ENCODE assay signal across 9 cellular contexts in genomic region chr12:47829584-47829983, GRCh38. TPM values are rescaled to one million over a fixed set of nuclear protein-coding genes. Genes with fewer than 3 reads are reported as not detected.
DNase-seq lines count a peak whose midpoint lies in the region; ATAC-seq and TF ChIP-seq lines count a peak whose summit lies in the region.
"Had no signal": no experiment of that assay in that cellular context is flagged by ENCODE, and none has a peak within 500 bp of the region (broad histone marks: within the 10 kb centered on the region; RNA-seq: fewer than 3 reads in every experiment).

No MANE protein-coding gene starts in this region.

- no peaks in the 10 kb centered on the region for H3K9me3 Mint-ChIP-seq in activated T-cell treated with anti-CD3 and anti-CD28 coated beads, Interleukin-2, amount 50 U/mL, for 72 hours
- no peaks in the 10 kb centered on the region for H3K9me3 Mint-ChIP-seq in chondrocyte (ENCODE audit: low read depth)

- H3K4me3 ChIP-seq in ascending aorta (no peak overlapping the region), muscle layer of duodenum (ENCODE audit: low read depth in 1 of 2, low read length in 2 of 2) (peak overlapping the region; percentile 1 to 30), tibial artery (no peak overlapping the region)

- ATAC-seq in activated T-cell treated with anti-CD3 and anti-CD28 coated beads, Interleukin-2, amount 50 U/mL, for 72 hours (replicated peaks in 1 of 2): no peak

- H3K27me3 ChIP-seq in ascending aorta: no peaks in the 10 kb centered on the region
- H3K27me3 ChIP-seq in muscle layer of duodenum (ENCODE audit: low read depth, low read length): no peaks in the 10 kb centered on the region
- H3K27me3 ChIP-seq in tibial artery: no peaks in the 10 kb centered on the region

- no peak for TF ChIP-seq CTCF in ascending aorta (IDR thresholded peaks at IDR 0.05)
- TF ChIP-seq CTCF in tibial artery (IDR thresholded peaks at IDR 0.05): no peak
- TF ChIP-seq CTCF in chondrocyte (IDR thresholded peaks at IDR 0.05): no peak

- peak overlapping the region; percentile 71 for H3K27ac Mint-ChIP-seq in activated T-cell treated with anti-CD3 and anti-CD28 coated beads, Interleukin-2, amount 50 U/mL, for 72 hours
- no peak overlapping the region for H3K27ac Mint-ChIP-seq in chondrocyte (ENCODE audit: unreplicated experiment)

- H3K9me3 ChIP-seq in ascending aorta (no peaks in the 10 kb centered on the region), muscle layer of duodenum (ENCODE audit: control insufficient read depth in 1 of 2, low read length in 2 of 2) (no peaks in the 10 kb centered on the region), tibial artery (no peaks in the 10 kb centered on the region)

- H3K36me3 ChIP-seq in ascending aorta: no peaks in the 10 kb centered on the region
- no peaks in the 10 kb centered on the region for H3K36me3 ChIP-seq in muscle layer of duodenum (ENCODE audit: control insufficient read depth in 1 of 2, insufficient read depth in 2 of 2, low read length in 2 of 2)
- H3K36me3 ChIP-seq in tibial artery: no peaks in the 10 kb centered on the region

- no peak for DNase-seq in activated T-cell treated with anti-CD3 and anti-CD28 coated beads, Interleukin-2, amount 50 U/mL, for 72 hours
- DNase-seq in activated T-cell treated with anti-CD3 and anti-CD28 coated beads, Interleukin-2, amount 50 U/mL, for 1 hour: no peak
- DNase-seq in ascending aorta (ENCODE audit: low spot score in 2 of 2) (no peak), tibial artery (no peak), chondrocyte (ENCODE audit: low spot score) (no peak), midbrain (lab: John Stamatoyannopoulos, UW) (no peak)
- DNase-seq in activated CD8-positive, alpha-beta memory T cell treated with anti-CD3 and anti-CD28 coated beads for 24 hours: no peak
- DNase-seq: NCI-H510A had no signal

- H3K4me1 ChIP-seq in ascending aorta (peaks cover 13 to 41% of the 10 kb centered on the region in 2 donors), muscle layer of duodenum (ENCODE audit: control insufficient read depth in 1 of 2, insufficient read depth in 2 of 2, low read length in 2 of 2) (peaks cover 20 to 26% of the 10 kb centered on the region in 2 donors), tibial artery (peaks cover 3 to 52% (median 44%) of the 10 kb centered on the region in 4 donors)

- peak overlapping the region; percentile 68 to 75 for H3K4me3 Mint-ChIP-seq in activated T-cell treated with anti-CD3 and anti-CD28 coated beads, Interleukin-2, amount 50 U/mL, for 72 hours
- no peak overlapping the region for H3K4me3 Mint-ChIP-seq in chondrocyte (ENCODE audit: unreplicated experiment)

- H3K4me1 Mint-ChIP-seq in activated T-cell treated with anti-CD3 and anti-CD28 coated beads, Interleukin-2, amount 50 U/mL, for 72 hours (ENCODE audit: low read depth): peaks cover 95% of the 10 kb centered on the region
- H3K4me1 Mint-ChIP-seq in chondrocyte (ENCODE audit: low read depth): peaks cover 36% of the 10 kb centered on the region

- intact Hi-C loops in ascending aorta (cut with DNase I) (loop anchor here (10.0 kb wide), 1 partner anchor 725 kb away; no protein-coding TSS in a partner anchor), tibial artery (cut with DNase I; ENCODE audit: low total_unique reads) (no loop called here)

- H3K27me3 Mint-ChIP-seq in activated T-cell treated with anti-CD3 and anti-CD28 coated beads, Interleukin-2, amount 50 U/mL, for 72 hours (ENCODE audit: low read depth): no peaks in the 10 kb centered on the region
- no peaks in the 10 kb centered on the region for H3K27me3 Mint-ChIP-seq in chondrocyte (ENCODE audit: low read depth)

- peaks cover 0 to 2% of the 10 kb centered on the region in 2 donors for H3K36me3 Mint-ChIP-seq in activated T-cell treated with anti-CD3 and anti-CD28 coated beads, Interleukin-2, amount 50 U/mL, for 72 hours (ENCODE audit: insufficient read depth in 2 of 2)
- H3K36me3 Mint-ChIP-seq in chondrocyte (ENCODE audit: low read depth): no peaks in the 10 kb centered on the region

- H3K27ac ChIP-seq in ascending aorta (peak overlapping the region; percentile 83 to 97), muscle layer of duodenum (ENCODE audit: low read length) (peak overlapping the region; percentile 57), tibial artery (peak overlapping the region; percentile 78 to 99)

RNA-seq across cellular contexts. Expression of gene HDAC7, which starts 9.9 kb away (rescaled TPM):
- 100 to 1,000 TPM; 288 to 350 TPM for total RNA-seq in activated T-cell treated with anti-CD3 and anti-CD28 coated beads, Interleukin-2, amount 50 U/mL, for 72 hours
- 202 TPM for total RNA-seq in ascending aorta
- total RNA-seq in chondrocyte: 79.1 to 93.2 TPM (median 89.6 TPM) in 3 replicates

RNA-seq across cellular contexts. Expression of gene SLC48A1, which starts 56.5 kb away (rescaled TPM):
- total RNA-seq in activated T-cell treated with anti-CD3 and anti-CD28 coated beads, Interleukin-2, amount 50 U/mL, for 72 hours: 10 to 100 TPM; 14.6 to 15.2 TPM
- total RNA-seq in ascending aorta (144 TPM), chondrocyte (11.4 to 18.4 TPM (median 11.5 TPM) in 3 replicates)

Comparison
In these comparisons a context has a peak if more than half of its experiments do, and no peak if none do; other contexts are left out.
1. H3K4me3 ChIP-seq: peak in muscle layer of duodenum (2 of 2); none in ascending aorta (0 of 2) and tibial artery (0 of 2).
2. Peak in every context shown above with its lines, with median percentiles within 50 percentile points of each other: H3K27ac ChIP-seq.